In the genomic region with DNA sequence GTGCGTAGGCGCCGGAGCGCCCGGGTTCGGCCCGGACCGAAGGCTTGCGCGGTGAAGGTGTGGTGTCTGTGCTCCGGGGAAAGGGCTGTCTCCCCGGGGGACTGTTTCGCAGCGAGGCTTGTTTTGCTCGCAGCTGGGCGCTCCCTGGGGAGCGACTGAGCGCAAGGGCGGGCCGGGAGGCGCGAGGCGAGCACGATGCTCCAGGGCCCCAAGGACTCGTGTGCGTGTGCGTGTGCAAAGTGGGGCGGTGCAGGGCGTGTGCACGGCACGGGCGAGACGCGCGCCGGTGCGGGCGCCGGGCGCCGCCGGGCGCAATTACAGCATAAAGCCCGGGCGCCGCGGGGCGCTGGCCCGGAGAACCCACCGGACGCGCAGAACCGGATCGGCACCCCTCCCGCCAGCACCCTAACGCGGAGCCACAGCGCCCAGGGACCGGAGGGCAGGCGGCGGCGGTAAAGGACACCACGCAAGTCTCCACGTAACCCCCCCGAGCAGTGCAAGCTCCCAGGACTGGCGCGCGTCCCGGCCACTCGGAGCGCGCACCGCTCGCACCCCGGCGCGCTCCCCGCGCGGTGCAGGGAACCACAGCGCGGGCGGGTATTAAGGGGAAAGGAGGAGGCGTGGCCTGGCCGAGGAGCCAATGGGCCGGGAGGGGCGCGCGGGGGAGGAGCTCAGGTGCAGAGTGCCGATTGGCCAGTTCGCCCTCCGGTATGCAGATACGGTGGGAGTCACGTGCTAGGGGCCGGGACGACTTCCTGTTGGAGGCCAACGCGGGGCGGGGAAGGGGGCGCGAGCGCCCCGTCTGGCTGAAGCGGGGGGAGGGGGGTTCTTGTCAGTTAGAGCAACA, we compare ENCODE assay signal across 1 cellular context.
TF ChIP-seq lines count a peak whose summit lies in the region.

A gene with protein sequence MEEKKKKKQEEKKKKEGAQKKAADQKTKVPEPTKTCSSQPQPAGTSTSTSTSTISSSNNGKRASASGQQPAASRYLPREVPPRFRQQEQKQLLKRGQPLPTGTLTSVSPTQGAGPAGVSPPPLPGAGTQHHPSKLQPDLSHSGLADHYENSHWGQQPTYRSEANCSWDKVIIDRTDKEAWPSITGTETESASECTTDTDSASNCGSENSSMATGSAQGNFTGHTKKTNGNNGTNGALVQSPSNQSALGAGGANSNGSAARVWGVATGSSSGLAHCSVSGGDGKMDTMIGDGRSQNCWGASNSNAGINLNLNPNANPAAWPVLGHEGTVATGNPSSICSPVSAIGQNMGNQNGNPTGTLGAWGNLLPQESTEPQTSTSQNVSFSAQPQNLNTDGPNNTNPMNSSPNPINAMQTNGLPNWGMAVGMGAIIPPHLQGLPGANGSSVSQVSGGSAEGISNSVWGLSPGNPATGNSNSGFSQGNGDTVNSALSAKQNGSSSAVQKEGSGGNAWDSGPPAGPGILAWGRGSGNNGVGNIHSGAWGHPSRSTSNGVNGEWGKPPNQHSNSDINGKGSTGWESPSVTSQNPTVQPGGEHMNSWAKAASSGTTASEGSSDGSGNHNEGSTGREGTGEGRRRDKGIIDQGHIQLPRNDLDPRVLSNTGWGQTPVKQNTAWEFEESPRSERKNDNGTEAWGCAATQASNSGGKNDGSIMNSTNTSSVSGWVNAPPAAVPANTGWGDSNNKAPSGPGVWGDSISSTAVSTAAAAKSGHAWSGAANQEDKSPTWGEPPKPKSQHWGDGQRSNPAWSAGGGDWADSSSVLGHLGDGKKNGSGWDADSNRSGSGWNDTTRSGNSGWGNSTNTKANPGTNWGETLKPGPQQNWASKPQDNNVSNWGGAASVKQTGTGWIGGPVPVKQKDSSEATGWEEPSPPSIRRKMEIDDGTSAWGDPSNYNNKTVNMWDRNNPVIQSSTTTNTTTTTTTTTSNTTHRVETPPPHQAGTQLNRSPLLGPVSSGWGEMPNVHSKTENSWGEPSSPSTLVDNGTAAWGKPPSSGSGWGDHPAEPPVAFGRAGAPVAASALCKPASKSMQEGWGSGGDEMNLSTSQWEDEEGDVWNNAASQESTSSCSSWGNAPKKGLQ (N-terminal part only) (plus strand): TSS at position 835 of the 847 bp plus-strand sequence. CDS start 45,504 bp downstream, outside the sequence.

TF ChIP-seq in HepG2, 621 proteins besides CTCF, POLR2A, EP300 and RAD21 (continued from another document and continues in another):
- 0 out of 2 replicates have a peak, but pooled peaks have one; percentile 34 for TF ChIP-seq REL (CRISPR knock-in tag; conservative IDR thresholded peaks at IDR 0.05)
- peak; percentile 47 for TF ChIP-seq HHEX (CRISPR knock-in tag; IDR thresholded peaks at IDR 0.05)
- peak; percentile 16; the same call in 1 of the 2 replicates for TF ChIP-seq ZNF143 (CRISPR knock-in tag; IDR thresholded peaks at IDR 0.05)
- TF ChIP-seq KLF16 (CRISPR knock-in tag; IDR thresholded peaks at IDR 0.05): peak in 1 of 2 experiments; percentile 91; a peak in 3 of 4 replicates
- no peak for TF ChIP-seq NR3C1 (CRISPR knock-in tag; IDR thresholded peaks at IDR 0.05)
- peak; percentile 60; the same call in 1 of the 2 replicates for TF ChIP-seq PHF20 (CRISPR knock-in tag; IDR thresholded peaks at IDR 0.05)
- peak; percentile 67 for TF ChIP-seq KMT2B (CRISPR knock-in tag; IDR thresholded peaks at IDR 0.05)
- no peak for TF ChIP-seq NONO (IDR thresholded peaks at IDR 0.05)
- TF ChIP-seq NONO (CRISPR knock-in tag; conservative IDR thresholded peaks at IDR 0.05): peak; percentile 93
- TF ChIP-seq GTF2F1 (IDR thresholded peaks at IDR 0.05; ENCODE audit: low read length): no peak
- TF ChIP-seq ZNF883 (CRISPR knock-in tag; IDR thresholded peaks at IDR 0.05; ENCODE audit: not compliant biosample characterization): peak; percentile 91
- TF ChIP-seq ZNF776 (CRISPR knock-in tag; IDR thresholded peaks at IDR 0.05): peak; percentile 96
- TF ChIP-seq FOXP1 (IDR thresholded peaks at IDR 0.05): no peak
- 0 out of 2 replicates have a peak, but pooled peaks have one; percentile 37 for TF ChIP-seq FOXP1 (CRISPR knock-in tag; IDR thresholded peaks at IDR 0.05)
- 0 out of 2 replicates have a peak, but pooled peaks have one; percentile 75 for TF ChIP-seq NFKBIZ (CRISPR knock-in tag; IDR thresholded peaks at IDR 0.05)
- TF ChIP-seq TCF12 (IDR thresholded peaks at IDR 0.05): no peak
- TF ChIP-seq TCF12 (CRISPR knock-in tag; IDR thresholded peaks at IDR 0.05): no peak
- no peak for TF ChIP-seq SNAPC2 (CRISPR knock-in tag; IDR thresholded peaks at IDR 0.05)
- TF ChIP-seq, protein P1, sequence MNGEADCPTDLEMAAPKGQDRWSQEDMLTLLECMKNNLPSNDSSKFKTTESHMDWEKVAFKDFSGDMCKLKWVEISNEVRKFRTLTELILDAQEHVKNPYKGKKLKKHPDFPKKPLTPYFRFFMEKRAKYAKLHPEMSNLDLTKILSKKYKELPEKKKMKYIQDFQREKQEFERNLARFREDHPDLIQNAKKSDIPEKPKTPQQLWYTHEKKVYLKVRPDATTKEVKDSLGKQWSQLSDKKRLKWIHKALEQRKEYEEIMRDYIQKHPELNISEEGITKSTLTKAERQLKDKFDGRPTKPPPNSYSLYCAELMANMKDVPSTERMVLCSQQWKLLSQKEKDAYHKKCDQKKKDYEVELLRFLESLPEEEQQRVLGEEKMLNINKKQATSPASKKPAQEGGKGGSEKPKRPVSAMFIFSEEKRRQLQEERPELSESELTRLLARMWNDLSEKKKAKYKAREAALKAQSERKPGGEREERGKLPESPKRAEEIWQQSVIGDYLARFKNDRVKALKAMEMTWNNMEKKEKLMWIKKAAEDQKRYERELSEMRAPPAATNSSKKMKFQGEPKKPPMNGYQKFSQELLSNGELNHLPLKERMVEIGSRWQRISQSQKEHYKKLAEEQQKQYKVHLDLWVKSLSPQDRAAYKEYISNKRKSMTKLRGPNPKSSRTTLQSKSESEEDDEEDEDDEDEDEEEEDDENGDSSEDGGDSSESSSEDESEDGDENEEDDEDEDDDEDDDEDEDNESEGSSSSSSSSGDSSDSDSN (CRISPR knock-in tag; IDR thresholded peaks at IDR 0.05): peak; percentile 83
- TF ChIP-seq RFXANK (CRISPR knock-in tag; IDR thresholded peaks at IDR 0.05): no peak
- peak; percentile 53; the same call in 1 of the 2 replicates for TF ChIP-seq ZNF296 (CRISPR knock-in tag; conservative IDR thresholded peaks at IDR 0.05)
- TF ChIP-seq HNRNPLL (IDR thresholded peaks at IDR 0.05; ENCODE audit: low read depth, low read length, poor library complexity, severe bottlenecking): peak; percentile 72
- no peak for TF ChIP-seq ZSCAN22 (CRISPR knock-in tag; IDR thresholded peaks at IDR 0.05)
- TF ChIP-seq, protein P2, sequence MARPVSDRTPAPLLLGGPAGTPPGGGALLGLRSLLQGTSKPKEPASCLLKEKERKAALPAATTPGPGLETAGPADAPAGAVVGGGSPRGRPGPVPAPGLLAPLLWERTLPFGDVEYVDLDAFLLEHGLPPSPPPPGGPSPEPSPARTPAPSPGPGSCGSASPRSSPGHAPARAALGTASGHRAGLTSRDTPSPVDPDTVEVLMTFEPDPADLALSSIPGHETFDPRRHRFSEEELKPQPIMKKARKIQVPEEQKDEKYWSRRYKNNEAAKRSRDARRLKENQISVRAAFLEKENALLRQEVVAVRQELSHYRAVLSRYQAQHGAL (CRISPR knock-in tag; IDR thresholded peaks at IDR 0.05; ENCODE audit: not compliant biosample characterization): peak; percentile 96
- TF ChIP-seq, protein P3, sequence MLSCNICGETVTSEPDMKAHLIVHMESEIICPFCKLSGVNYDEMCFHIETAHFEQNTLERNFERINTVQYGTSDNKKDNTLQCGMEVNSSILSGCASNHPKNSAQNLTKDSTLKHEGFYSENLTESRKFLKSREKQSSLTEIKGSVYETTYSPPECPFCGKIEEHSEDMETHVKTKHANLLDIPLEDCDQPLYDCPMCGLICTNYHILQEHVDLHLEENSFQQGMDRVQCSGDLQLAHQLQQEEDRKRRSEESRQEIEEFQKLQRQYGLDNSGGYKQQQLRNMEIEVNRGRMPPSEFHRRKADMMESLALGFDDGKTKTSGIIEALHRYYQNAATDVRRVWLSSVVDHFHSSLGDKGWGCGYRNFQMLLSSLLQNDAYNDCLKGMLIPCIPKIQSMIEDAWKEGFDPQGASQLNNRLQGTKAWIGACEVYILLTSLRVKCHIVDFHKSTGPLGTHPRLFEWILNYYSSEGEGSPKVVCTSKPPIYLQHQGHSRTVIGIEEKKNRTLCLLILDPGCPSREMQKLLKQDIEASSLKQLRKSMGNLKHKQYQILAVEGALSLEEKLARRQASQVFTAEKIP (CRISPR knock-in tag; IDR thresholded peaks at IDR 0.05; ENCODE audit: borderline replicate concordance): no peak
- no peak for TF ChIP-seq PPARG (CRISPR knock-in tag; conservative IDR thresholded peaks at IDR 0.05)
- TF ChIP-seq FOXJ3 (CRISPR knock-in tag; IDR thresholded peaks at IDR 0.05; ENCODE audit: borderline replicate concordance): no peak
- peak; percentile 65; the same call in 1 of the 2 replicates for TF ChIP-seq ZNF83 (CRISPR knock-in tag; IDR thresholded peaks at IDR 0.05; ENCODE audit: borderline replicate concordance)
- peak; percentile 82; the same call in 1 of the 2 replicates for TF ChIP-seq ZNF780A (CRISPR knock-in tag; IDR thresholded peaks at IDR 0.05)
- no peak for TF ChIP-seq ZNF430 (CRISPR knock-in tag; IDR thresholded peaks at IDR 0.05)
- TF ChIP-seq ZNF878 (CRISPR knock-in tag; IDR thresholded peaks at IDR 0.05): no peak
- TF ChIP-seq, protein P4, sequence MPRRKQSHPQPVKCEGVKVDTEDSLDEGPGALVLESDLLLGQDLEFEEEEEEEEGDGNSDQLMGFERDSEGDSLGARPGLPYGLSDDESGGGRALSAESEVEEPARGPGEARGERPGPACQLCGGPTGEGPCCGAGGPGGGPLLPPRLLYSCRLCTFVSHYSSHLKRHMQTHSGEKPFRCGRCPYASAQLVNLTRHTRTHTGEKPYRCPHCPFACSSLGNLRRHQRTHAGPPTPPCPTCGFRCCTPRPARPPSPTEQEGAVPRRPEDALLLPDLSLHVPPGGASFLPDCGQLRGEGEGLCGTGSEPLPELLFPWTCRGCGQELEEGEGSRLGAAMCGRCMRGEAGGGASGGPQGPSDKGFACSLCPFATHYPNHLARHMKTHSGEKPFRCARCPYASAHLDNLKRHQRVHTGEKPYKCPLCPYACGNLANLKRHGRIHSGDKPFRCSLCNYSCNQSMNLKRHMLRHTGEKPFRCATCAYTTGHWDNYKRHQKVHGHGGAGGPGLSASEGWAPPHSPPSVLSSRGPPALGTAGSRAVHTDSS (CRISPR knock-in tag; conservative IDR thresholded peaks at IDR 0.05): no peak
- TF ChIP-seq, protein P5, sequence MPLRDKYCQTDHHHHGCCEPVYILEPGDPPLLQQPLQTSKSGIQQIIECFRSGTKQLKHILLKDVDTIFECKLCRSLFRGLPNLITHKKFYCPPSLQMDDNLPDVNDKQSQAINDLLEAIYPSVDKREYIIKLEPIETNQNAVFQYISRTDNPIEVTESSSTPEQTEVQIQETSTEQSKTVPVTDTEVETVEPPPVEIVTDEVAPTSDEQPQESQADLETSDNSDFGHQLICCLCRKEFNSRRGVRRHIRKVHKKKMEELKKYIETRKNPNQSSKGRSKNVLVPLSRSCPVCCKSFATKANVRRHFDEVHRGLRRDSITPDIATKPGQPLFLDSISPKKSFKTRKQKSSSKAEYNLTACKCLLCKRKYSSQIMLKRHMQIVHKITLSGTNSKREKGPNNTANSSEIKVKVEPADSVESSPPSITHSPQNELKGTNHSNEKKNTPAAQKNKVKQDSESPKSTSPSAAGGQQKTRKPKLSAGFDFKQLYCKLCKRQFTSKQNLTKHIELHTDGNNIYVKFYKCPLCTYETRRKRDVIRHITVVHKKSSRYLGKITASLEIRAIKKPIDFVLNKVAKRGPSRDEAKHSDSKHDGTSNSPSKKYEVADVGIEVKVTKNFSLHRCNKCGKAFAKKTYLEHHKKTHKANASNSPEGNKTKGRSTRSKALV (CRISPR knock-in tag; IDR thresholded peaks at IDR 0.05): peak; percentile 96
- TF ChIP-seq ZNF768 (CRISPR knock-in tag; IDR thresholded peaks at IDR 0.05): peak; percentile 38
- TF ChIP-seq, protein P6, sequence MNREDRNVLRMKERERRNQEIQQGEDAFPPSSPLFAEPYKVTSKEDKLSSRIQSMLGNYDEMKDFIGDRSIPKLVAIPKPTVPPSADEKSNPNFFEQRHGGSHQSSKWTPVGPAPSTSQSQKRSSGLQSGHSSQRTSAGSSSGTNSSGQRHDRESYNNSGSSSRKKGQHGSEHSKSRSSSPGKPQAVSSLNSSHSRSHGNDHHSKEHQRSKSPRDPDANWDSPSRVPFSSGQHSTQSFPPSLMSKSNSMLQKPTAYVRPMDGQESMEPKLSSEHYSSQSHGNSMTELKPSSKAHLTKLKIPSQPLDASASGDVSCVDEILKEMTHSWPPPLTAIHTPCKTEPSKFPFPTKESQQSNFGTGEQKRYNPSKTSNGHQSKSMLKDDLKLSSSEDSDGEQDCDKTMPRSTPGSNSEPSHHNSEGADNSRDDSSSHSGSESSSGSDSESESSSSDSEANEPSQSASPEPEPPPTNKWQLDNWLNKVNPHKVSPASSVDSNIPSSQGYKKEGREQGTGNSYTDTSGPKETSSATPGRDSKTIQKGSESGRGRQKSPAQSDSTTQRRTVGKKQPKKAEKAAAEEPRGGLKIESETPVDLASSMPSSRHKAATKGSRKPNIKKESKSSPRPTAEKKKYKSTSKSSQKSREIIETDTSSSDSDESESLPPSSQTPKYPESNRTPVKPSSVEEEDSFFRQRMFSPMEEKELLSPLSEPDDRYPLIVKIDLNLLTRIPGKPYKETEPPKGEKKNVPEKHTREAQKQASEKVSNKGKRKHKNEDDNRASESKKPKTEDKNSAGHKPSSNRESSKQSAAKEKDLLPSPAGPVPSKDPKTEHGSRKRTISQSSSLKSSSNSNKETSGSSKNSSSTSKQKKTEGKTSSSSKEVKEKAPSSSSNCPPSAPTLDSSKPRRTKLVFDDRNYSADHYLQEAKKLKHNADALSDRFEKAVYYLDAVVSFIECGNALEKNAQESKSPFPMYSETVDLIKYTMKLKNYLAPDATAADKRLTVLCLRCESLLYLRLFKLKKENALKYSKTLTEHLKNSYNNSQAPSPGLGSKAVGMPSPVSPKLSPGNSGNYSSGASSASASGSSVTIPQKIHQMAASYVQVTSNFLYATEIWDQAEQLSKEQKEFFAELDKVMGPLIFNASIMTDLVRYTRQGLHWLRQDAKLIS (CRISPR knock-in tag; IDR thresholded peaks at IDR 0.05): no peak
- TF ChIP-seq ZNF10 (CRISPR knock-in tag; IDR thresholded peaks at IDR 0.05; ENCODE audit: borderline replicate concordance, low read depth): no peak
- TF ChIP-seq, protein P7, sequence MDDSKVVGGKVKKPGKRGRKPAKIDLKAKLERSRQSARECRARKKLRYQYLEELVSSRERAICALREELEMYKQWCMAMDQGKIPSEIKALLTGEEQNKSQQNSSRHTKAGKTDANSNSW (CRISPR knock-in tag; IDR thresholded peaks at IDR 0.05; ENCODE audit: borderline replicate concordance): peak; percentile 79; the same call in 1 of the 2 replicates
- TF ChIP-seq ZNF3 (CRISPR knock-in tag; IDR thresholded peaks at IDR 0.05): no peak
- TF ChIP-seq, protein P8, sequence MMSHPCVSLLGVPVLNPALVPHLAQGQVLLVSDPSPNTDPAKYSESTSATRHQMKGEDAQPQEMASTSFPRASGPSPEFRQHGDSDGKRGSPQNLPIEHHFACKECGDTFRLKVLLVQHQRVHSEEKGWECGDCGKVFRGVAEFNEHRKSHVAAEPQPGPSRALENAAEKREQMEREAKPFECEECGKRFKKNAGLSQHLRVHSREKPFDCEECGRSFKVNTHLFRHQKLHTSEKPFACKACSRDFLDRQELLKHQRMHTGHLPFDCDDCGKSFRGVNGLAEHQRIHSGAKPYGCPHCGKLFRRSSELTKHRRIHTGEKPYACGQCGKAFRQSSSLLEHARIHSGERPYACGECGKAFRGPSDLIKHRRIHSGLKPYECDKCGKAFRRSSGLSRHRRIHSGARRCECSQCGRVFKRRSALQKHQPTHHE (CRISPR knock-in tag; IDR thresholded peaks at IDR 0.05; ENCODE audit: borderline replicate concordance): peak; percentile 97
- TF ChIP-seq ZNF747 (CRISPR knock-in tag; IDR thresholded peaks at IDR 0.05; ENCODE audit: borderline replicate concordance): peak; percentile 79
- TF ChIP-seq GATAD1 (CRISPR knock-in tag; IDR thresholded peaks at IDR 0.05): peak; percentile 65
- TF ChIP-seq POLR2G (IDR thresholded peaks at IDR 0.05; ENCODE audit: low read depth, low read length): peak; percentile 100
- TF ChIP-seq ZNF292 (CRISPR knock-in tag; IDR thresholded peaks at IDR 0.05; ENCODE audit: borderline replicate concordance, low read depth): no peak
